In the genomic region with DNA sequence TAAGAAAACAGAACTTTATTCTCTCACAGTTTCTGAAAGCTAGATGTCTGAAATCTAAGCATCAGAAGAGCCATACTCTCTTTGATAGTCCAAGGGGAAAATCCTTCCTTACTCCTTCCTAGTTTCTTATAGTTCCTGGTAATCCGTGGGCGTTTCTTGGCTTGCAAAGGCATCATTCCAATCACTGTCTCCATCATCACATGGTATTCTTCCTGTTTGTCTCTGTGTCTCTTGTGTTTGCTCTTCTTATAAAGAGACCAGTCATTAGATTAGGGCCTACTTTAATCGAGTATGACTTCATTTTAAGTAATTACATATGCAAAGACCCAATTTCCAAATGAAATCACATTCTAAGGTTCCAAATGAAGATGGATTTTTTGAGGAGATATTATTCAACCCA, we compare ENCODE assay signal across 18 cellular contexts.
DNase-seq lines count a peak whose midpoint lies in the region; ATAC-seq and TF ChIP-seq lines count a peak whose summit lies in the region.
"Had no signal": no experiment of that assay in that cellular context is flagged by ENCODE, and none has a peak within 500 bp of the region (broad histone marks: within the 10 kb centered on the region; RNA-seq: fewer than 3 reads in every experiment).

No MANE protein-coding gene starts in this region.

- intact Hi-C loops in Right ventricle myocardium superior (cut with DNase I), result no loop called here
- intact Hi-C loops in body of pancreas (cut with DNase I), result no loop called here

- no peak for ATAC-seq in Right ventricle myocardium superior (ENCODE audit: poor library complexity)
- no peak for ATAC-seq in body of pancreas
- ATAC-seq: CD8-positive, alpha-beta T cell; GM12878 had no signal

- H3K4me1 Mint-ChIP-seq in nephron, result peaks cover 7% of the 10 kb centered on the region
- H3K4me1 Mint-ChIP-seq: CD14-positive monocyte, H9 had no signal

- H3K9me3 Mint-ChIP-seq in nephron, result no peaks in the 10 kb centered on the region

- TF ChIP-seq CTCF in 22Rv1 (IDR thresholded peaks at IDR 0.05), result no peak
- no peak for TF ChIP-seq CTCF in LNCaP clone FGC (IDR thresholded peaks at IDR 0.05; ENCODE audit: control insufficient read depth, extremely low read depth, insufficient read depth)
- no peak for TF ChIP-seq CTCF in nephron (IDR thresholded peaks at IDR 0.05; ENCODE audit: unreplicated experiment in 3 of 3)
- TF ChIP-seq CTCF in body of pancreas (IDR thresholded peaks at IDR 0.05), result no peak

- H3K4me3 ChIP-seq in LNCaP clone FGC (ENCODE audit: low read depth, low read length) (no peak overlapping the region), body of pancreas (no peak overlapping the region)
- H3K4me3 ChIP-seq: BLaER1, GM12878 had no signal

- H3K4me1 ChIP-seq in body of pancreas, result no peaks in the 10 kb centered on the region
- H3K4me1 ChIP-seq: BLaER1 had no signal

- H3K36me3 Mint-ChIP-seq in nephron (ENCODE audit: low read depth), result no peaks in the 10 kb centered on the region
- H3K36me3 Mint-ChIP-seq: CD14-positive monocyte; CD8-positive, alpha-beta T cell had no signal

- WGBS in body of pancreas, 2 donors, result 52 to 58% methylated on average over 3 of the region's 3 CpGs

- H3K27ac ChIP-seq in 22Rv1 (peak overlapping the region; percentile 48), body of pancreas (no peak overlapping the region)
- H3K27ac ChIP-seq: BLaER1 had no signal

- peak overlapping the region in 2 of 3 experiments; percentile 49 to 58 for H3K27ac Mint-ChIP-seq in nephron
- H3K27ac Mint-ChIP-seq: CD14-positive monocyte; CD8-positive, alpha-beta T cell; H9 had no signal

- TF ChIP-seq POLR2A in body of pancreas (IDR thresholded peaks at IDR 0.05), result no peak

- no peaks in the 10 kb centered on the region for H3K9me3 ChIP-seq in body of pancreas
- H3K9me3 ChIP-seq: BLaER1 had no signal

- DNase-seq in LNCaP clone FGC (ENCODE audit: low read depth) (peak; percentile 91), amniotic epithelial cell (ENCODE audit: low read depth) (peak; percentile 3), cerebellar nuclear complex (lab: John Stamatoyannopoulos, UW) (no peak), Right ventricle myocardium superior (no peak), NCI-H1417 treated with DMSO at 0.1 percent for 48 hours (lab: John Stamatoyannopoulos, UW) (no peak), body of pancreas (no peak)
- DNase-seq: 8988T; CD8-positive, alpha-beta T cell; COR-L47; DMS 273 treated with DMSO at 0.1 percent for 48 hours; DND-41; EL; H9 had no signal

- no peaks in the 10 kb centered on the region for H3K27me3 ChIP-seq in body of pancreas
- H3K27me3 ChIP-seq: BLaER1 had no signal

- H3K4me3 Mint-ChIP-seq in nephron, result no peak overlapping the region
- H3K4me3 Mint-ChIP-seq: CD14-positive monocyte; CD8-positive, alpha-beta T cell; H9 had no signal

- H3K36me3 ChIP-seq in body of pancreas (replicated peaks in 1 of 2; ENCODE audit: insufficient read depth in 1 of 2, low read depth in 2 of 2), result no peaks in the 10 kb centered on the region
- H3K36me3 ChIP-seq: BLaER1 had no signal

- no peaks in the 10 kb centered on the region for H3K27me3 Mint-ChIP-seq in nephron (ENCODE audit: low read depth)

Comparison
In these comparisons a context has a peak if more than half of its experiments do, and no peak if none do; other contexts are left out.
1. DNase-seq: peak in LNCaP clone FGC (single experiment) and amniotic epithelial cell (single experiment); none in cerebellar nuclear complex (0 of 2), Right ventricle myocardium superior (single experiment), NCI-H1417 treated with DMSO at 0.1 percent for 48 hours (single experiment) and body of pancreas (0 of 4).